6 cellular contexts compared by ENCODE assay signal in genomic region chr12:96075560-96075959, GRCh38.
"Had no signal": no experiment of that assay in that cellular context is flagged by ENCODE, and none has a peak within 500 bp of the region (broad histone marks: within the 10 kb centered on the region; RNA-seq: fewer than 3 reads in every experiment).

No MANE protein-coding gene starts in this region.

- ATAC-seq: HepG2 had no signal

- FAIRE-seq: HepG2, HTR-8/SVneo had no signal

- H3K27ac ChIP-seq: HL-60 had no signal

- DNase-seq: IMR-90, KBM-7, KG1 had no signal
